ENCODE assay signal across 17 cellular contexts in the genomic region with DNA sequence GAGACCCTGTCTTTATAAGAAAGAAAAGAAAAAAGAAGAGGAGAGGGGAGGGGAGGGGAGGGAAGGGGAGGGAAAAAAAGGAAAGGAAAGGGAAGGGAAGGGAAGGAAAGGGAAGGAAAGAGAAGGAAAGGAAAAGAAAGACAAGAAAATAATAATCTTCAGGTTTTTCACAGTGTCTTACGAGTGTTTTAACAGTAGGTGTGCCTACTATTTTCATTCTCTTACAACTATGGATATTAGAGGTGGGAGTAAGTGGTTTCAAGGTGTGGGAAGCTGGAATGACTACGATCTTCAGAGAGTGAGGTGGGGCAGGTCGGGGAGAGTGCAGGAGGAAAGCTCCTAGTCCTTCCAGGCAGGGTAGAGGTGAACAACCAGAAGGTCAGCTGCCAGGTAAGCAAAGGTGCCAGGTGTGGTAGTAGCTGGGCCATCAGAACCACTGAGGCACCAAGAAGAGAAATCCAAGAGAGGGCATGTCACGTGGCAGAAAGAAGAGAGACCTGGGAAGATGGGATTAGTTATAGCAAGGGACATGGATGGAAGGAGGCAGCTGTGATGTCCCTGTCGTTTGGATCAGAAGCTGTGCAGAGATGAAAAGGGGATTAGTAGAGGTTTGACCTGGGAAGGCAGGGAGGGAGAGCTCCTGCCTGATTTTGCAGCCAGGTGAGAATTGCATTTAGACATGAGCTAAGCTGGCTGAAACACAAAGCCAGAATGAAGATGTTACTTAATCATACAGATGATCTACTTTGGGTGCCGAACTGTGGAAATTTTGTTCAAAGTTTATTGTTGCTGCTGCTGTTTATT.
DNase-seq lines count a peak whose midpoint lies in the region; ATAC-seq and TF ChIP-seq lines count a peak whose summit lies in the region.
"Had no signal": no experiment of that assay in that cellular context is flagged by ENCODE, and none has a peak within 500 bp of the region (broad histone marks: within the 10 kb centered on the region; RNA-seq: fewer than 3 reads in every experiment).

No MANE protein-coding gene starts in this region.

- no peak for DNase-seq in Right ventricle myocardium superior
- no peak for DNase-seq in left cardiac atrium
- no peak for DNase-seq in heart right ventricle
- DNase-seq in mucosa of descending colon, result no peak
- no peak for DNase-seq in T-cell
- DNase-seq in NCI-H1105 (lab: John Stamatoyannopoulos, UW), result no peak
- no peak for DNase-seq in activated effector memory CD4-positive, alpha-beta T cell treated with Interleukin-2 at 50 U/mL for 16 hours
- DNase-seq: Calu3, HCEC 1CT, NCI-H146, NCI-H2107, NCI-H226, NCI-H748 treated with DMSO at 0.1 percent for 48 hours, SIG-M5 had no signal

- intact Hi-C loops in Right ventricle myocardium superior (cut with DNase I) (no loop called here), left cardiac atrium (cut with DNase I) (no loop called here), heart right ventricle (cut with DNase I) (loop anchor here in 2 of 10 donors (10.0 kb wide), 1 partner anchor 105 kb away; no protein-coding TSS in a partner anchor), mucosa of descending colon (cut with DNase I, micrococcal nuclease) (no loop called here)

- H3K9me3 Mint-ChIP-seq in T-cell, result no peaks in the 10 kb centered on the region
- H3K9me3 Mint-ChIP-seq: CD14-positive monocyte had no signal

- 78% methylated on average over 6 of the region's 6 CpGs for WGBS in heart right ventricle, 2 donors

- H3K4me1 ChIP-seq in heart right ventricle, result peaks cover 4 to 54% (median 30%) of the 10 kb centered on the region in 9 donors
- H3K4me1 ChIP-seq in mucosa of descending colon (ENCODE audit: low read depth), result no peaks in the 10 kb centered on the region

- H3K4me3 ChIP-seq in heart right ventricle, result no peak overlapping the region
- H3K4me3 ChIP-seq in mucosa of descending colon, result no peak overlapping the region
- H3K4me3 ChIP-seq: GM12878 had no signal

- H3K4me1 Mint-ChIP-seq in T-cell, result no peaks in the 10 kb centered on the region

- POLR2A ChIA-PET in T-cell (lab: Charles Lee), result interaction anchor here in 1 of 2 donors (0.6 kb wide), 1 partner anchor 19 kb away, joined by 3 read pairs; no protein-coding TSS in a partner anchor

- no peak overlapping the region for H3K4me3 Mint-ChIP-seq in T-cell
- H3K4me3 Mint-ChIP-seq: CD14-positive monocyte had no signal

- CTCF ChIA-PET in T-cell (lab: Charles Lee), result interaction anchor here (0.5 to 1.2 kb wide), 4 partner anchors 111 to 601 kb away, joined by 3 to 5 read pairs (median 4); no protein-coding TSS in a partner anchor

- peak overlapping the region; percentile 45 to 85 (median 77) for H3K27ac ChIP-seq in heart right ventricle

- ATAC-seq in Right ventricle myocardium superior (ENCODE audit: poor library complexity) (peak; percentile 14), left cardiac atrium (no peak), heart right ventricle (peak in 4 of 8 donors; percentile 1 to 22 (median 14)), mucosa of descending colon (peak; percentile 27), T-cell (replicated peaks in 1 of 4) (no peak), HG02870 (IDR thresholded peaks at IDR 0.05; ENCODE audit: unreplicated experiment) (no peak)
- ATAC-seq: GM12878 had no signal

- H3K36me3 Mint-ChIP-seq in T-cell, result peaks cover 21% of the 10 kb centered on the region

- TF ChIP-seq CTCF in heart right ventricle (IDR thresholded peaks at IDR 0.05) (no peak), mucosa of descending colon (IDR thresholded peaks at IDR 0.05) (no peak)

- H3K27me3 Mint-ChIP-seq in T-cell, result no peaks in the 10 kb centered on the region

- H3K9me3 ChIP-seq in heart right ventricle, result no peaks in the 10 kb centered on the region
- no peaks in the 10 kb centered on the region for H3K9me3 ChIP-seq in mucosa of descending colon

- H3K27ac Mint-ChIP-seq in T-cell, result peak overlapping the region in 1 of 2 donors; percentile 24

- peaks cover 0 to 39% (median 8%) of the 10 kb centered on the region in 9 donors for H3K36me3 ChIP-seq in heart right ventricle
- no peaks in the 10 kb centered on the region for H3K36me3 ChIP-seq in mucosa of descending colon (ENCODE audit: low read depth)

- no peaks in the 10 kb centered on the region for H3K27me3 ChIP-seq in heart right ventricle

Comparison
In these comparisons a context has a peak if more than half of its experiments do, and no peak if none do; other contexts are left out.
1. ATAC-seq: peak in Right ventricle myocardium superior (single experiment) and mucosa of descending colon (single experiment); none in left cardiac atrium (0 of 2), T-cell (0 of 4) and HG02870 (single experiment).